In genomic region chr3:61524933-61525332, GRCh38 we compare ENCODE assay signal across 15 cellular contexts. TPM values are rescaled to one million over a fixed set of nuclear protein-coding genes. Genes with fewer than 3 reads are reported as not detected.
"Had no signal": no experiment of that assay in that cellular context is flagged by ENCODE, and none has a peak within 500 bp of the region (broad histone marks: within the 10 kb centered on the region; RNA-seq: fewer than 3 reads in every experiment).

No MANE protein-coding gene starts in this region.

- H3K27ac ChIP-seq: tibial artery, vagina, VCaP had no signal

- H3K4me3 ChIP-seq: tibial artery, vagina had no signal

- H3K36me3 Mint-ChIP-seq: memory B cell, natural killer cell had no signal

- H3K4me1 Mint-ChIP-seq: natural killer cell had no signal

- ATAC-seq: activated CD4-positive, alpha-beta T cell treated with anti-CD3 and anti-CD28 coated beads for 36 hours; activated CD8-positive, alpha-beta T cell treated with anti-CD3 and anti-CD28 coated beads for 36 hours; natural killer cell had no signal

- H3K27me3 Mint-ChIP-seq: activated CD4-positive, alpha-beta T cell treated with anti-CD3 and anti-CD28 coated beads for 36 hours; memory B cell had no signal

- H3K36me3 ChIP-seq: tibial artery, vagina had no signal

- H3K4me1 ChIP-seq: vagina had no signal

- H3K9me3 Mint-ChIP-seq: activated CD8-positive, alpha-beta T cell treated with anti-CD3 and anti-CD28 coated beads for 36 hours; memory B cell; natural killer cell had no signal

- H3K27ac Mint-ChIP-seq: activated CD4-positive, alpha-beta T cell treated with anti-CD3 and anti-CD28 coated beads for 36 hours; activated CD8-positive, alpha-beta T cell treated with anti-CD3 and anti-CD28 coated beads for 36 hours; natural killer cell had no signal

- DNase-seq: activated CD4-positive, alpha-beta T cell treated with anti-CD3 and anti-CD28 coated beads for 36 hours; activated CD8-positive, alpha-beta memory T cell treated with anti-CD3 and anti-CD28 coated beads, Interleukin-2, amount 50 U/mL, for 4 hours; activated CD8-positive, alpha-beta T cell treated with anti-CD3 and anti-CD28 coated beads for 36 hours; activated naive CD4-positive, alpha-beta T cell; effector CD8-positive, alpha-beta T cell; hypothalamus; kidney glomerular epithelial cell; natural killer cell; small intestine; SW 1271; T1000; tibial artery had no signal

- H3K9me3 ChIP-seq: tibial artery, vagina had no signal

- H3K27me3 ChIP-seq: tibial artery, vagina had no signal

- H3K4me3 Mint-ChIP-seq: activated CD4-positive, alpha-beta T cell treated with anti-CD3 and anti-CD28 coated beads for 36 hours; activated CD8-positive, alpha-beta T cell treated with anti-CD3 and anti-CD28 coated beads for 36 hours; memory B cell; natural killer cell had no signal

RNA-seq across cellular contexts. Expression of gene PTPRG, which starts 36.4 kb away (rescaled TPM):
- total RNA-seq: activated CD8-positive, alpha-beta T cell treated with anti-CD3 and anti-CD28 coated beads for 36 hours had no signal
